In genomic region chr11:130634981-130635473, GRCh38 we compare ENCODE assay signal across 10 cellular contexts.
DNase-seq lines count a peak whose midpoint lies in the region; ATAC-seq and TF ChIP-seq lines count a peak whose summit lies in the region.
"Had no signal": no experiment of that assay in that cellular context is flagged by ENCODE, and none has a peak within 500 bp of the region (broad histone marks: within the 10 kb centered on the region; RNA-seq: fewer than 3 reads in every experiment).

No MANE protein-coding gene starts in this region.

- no peaks in the 10 kb centered on the region for H3K27me3 Mint-ChIP-seq in T-helper 1 cell treated with Interleukin-12 subunit alpha and Interleukin-12 subunit beta and Interleukin-4 antibody, amounts not matched to agents 30 μg/mL and 1 μg/mL, for 36 hours (ENCODE audit: low read depth)

- H3K4me1 ChIP-seq in ACC112 (ENCODE audit: control insufficient read depth, insufficient read depth, low read length, unreplicated experiment): peaks cover 57% of the 10 kb centered on the region
- no peaks in the 10 kb centered on the region for H3K4me1 ChIP-seq in HEK293 (ENCODE audit: control insufficient read depth, insufficient read depth, low read length)

- H3K9me3 Mint-ChIP-seq in T-helper 1 cell treated with Interleukin-12 subunit alpha and Interleukin-12 subunit beta and Interleukin-4 antibody, amounts not matched to agents 30 μg/mL and 1 μg/mL, for 36 hours: no peaks in the 10 kb centered on the region

- no peaks in the 10 kb centered on the region for H3K27me3 ChIP-seq in ACC112 (ENCODE audit: insufficient read depth, low read length)
- H3K27me3 ChIP-seq: SJCRH30 had no signal

- ATAC-seq in left ventricle myocardium superior (peak; percentile 77), GM19328 (IDR thresholded peaks at IDR 0.05; ENCODE audit: unreplicated experiment) (no peak), GM21825 (IDR thresholded peaks at IDR 0.05; ENCODE audit: unreplicated experiment) (no peak)

- no peak for TF ChIP-seq CTCF in HEK293 (tag by site-specific recombination; IDR thresholded peaks at IDR 0.05)

- intact Hi-C loops in left ventricle myocardium superior (cut with micrococcal nuclease): no loop called here

- H3K27ac ChIP-seq in ACC112 (ENCODE audit: low read depth, low read length) (peak overlapping the region; percentile 84), HEK293 (ENCODE audit: extremely low read depth, low read depth, low read length) (no peak overlapping the region)
- H3K27ac ChIP-seq: SJCRH30 had no signal

- CTCF ChIA-PET in HEK293 (lab: Yijun Ruan, JAX): interaction anchor here (0.6 to 2.5 kb wide), 5 partner anchors 139 to 422 kb away, joined by 3 to 13 read pairs (median 4); no protein-coding TSS in a partner anchor

- no peaks in the 10 kb centered on the region for H3K9me3 ChIP-seq in HEK293 (ENCODE audit: control insufficient read depth, insufficient read depth, low read depth, low read length)
- H3K9me3 ChIP-seq: SJCRH30 had no signal

- H3K36me3 Mint-ChIP-seq in T-helper 1 cell treated with Interleukin-12 subunit alpha and Interleukin-12 subunit beta and Interleukin-4 antibody, amounts not matched to agents 30 μg/mL and 1 μg/mL, for 36 hours (ENCODE audit: low read depth): peaks cover 4% of the 10 kb centered on the region

- H3K4me3 Mint-ChIP-seq in T-helper 1 cell treated with Interleukin-12 subunit alpha and Interleukin-12 subunit beta and Interleukin-4 antibody, amounts not matched to agents 30 μg/mL and 1 μg/mL, for 36 hours: no peak overlapping the region

- POLR2A ChIA-PET in HEK293 (lab: Yijun Ruan, JAX): interaction anchor here (1.1 kb wide), 1 partner anchor 10 kb away, joined by 3 read pairs; no protein-coding TSS in a partner anchor

- DNase-seq in left ventricle myocardium superior (peak; percentile 47), RPMI8226 (no peak), activated gamma-delta T cell (lab: John Stamatoyannopoulos, UW) (no peak)
- DNase-seq: amygdala had no signal

- H3K27ac Mint-ChIP-seq in T-helper 1 cell treated with Interleukin-12 subunit alpha and Interleukin-12 subunit beta and Interleukin-4 antibody, amounts not matched to agents 30 μg/mL and 1 μg/mL, for 36 hours: peak overlapping the region; percentile 78

- no peaks in the 10 kb centered on the region for H3K79me2 ChIP-seq in ACC112 (ENCODE audit: control insufficient read depth, insufficient read depth, low read length, unreplicated experiment)

- no peaks in the 10 kb centered on the region for H3K36me3 ChIP-seq in ACC112 (ENCODE audit: insufficient read depth, low read length)
- no peaks in the 10 kb centered on the region for H3K36me3 ChIP-seq in HEK293 (ENCODE audit: control insufficient read depth in 2 of 2, insufficient read depth in 1 of 2, low read length in 2 of 2)
- H3K36me3 ChIP-seq: SJCRH30 had no signal

- H2AFZ ChIP-seq in ACC112 (ENCODE audit: low read length, unreplicated experiment): peak overlapping the region; percentile 74

- 0 out of 2 replicates have a peak overlapping the region, but pooled peaks have one; percentile 38 for H3K4me3 ChIP-seq in ACC112 (ENCODE audit: low read depth, low read length)
- no peak overlapping the region for H3K4me3 ChIP-seq in HEK293 (ENCODE audit: low read depth, low read length)
- H3K4me3 ChIP-seq: SJCRH30 had no signal

- peaks cover 45% of the 10 kb centered on the region for H3K4me1 Mint-ChIP-seq in T-helper 1 cell treated with Interleukin-12 subunit alpha and Interleukin-12 subunit beta and Interleukin-4 antibody, amounts not matched to agents 30 μg/mL and 1 μg/mL, for 36 hours (ENCODE audit: low read depth)

TF ChIP-seq in HEK293, 187 proteins besides CTCF, POLR2A, EP300 and RAD21:
- no peak for TF ChIP-seq ZNF514 (tag by site-specific recombination; IDR thresholded peaks at IDR 0.05)
- TF ChIP-seq ZFP41 (tag by site-specific recombination; IDR thresholded peaks at IDR 0.05; ENCODE audit: borderline replicate concordance): no peak
- TF ChIP-seq GLIS2 (tag by site-specific recombination; IDR thresholded peaks at IDR 0.05): no peak
- TF ChIP-seq ZNF140 (tag by site-specific recombination; IDR thresholded peaks at IDR 0.05): no peak
- TF ChIP-seq ZNF239 (tag by site-specific recombination; IDR thresholded peaks at IDR 0.05): no peak
- TF ChIP-seq ZIC2 (tag by site-specific recombination; IDR thresholded peaks at IDR 0.05): peak; percentile 63
